In the genomic region with DNA sequence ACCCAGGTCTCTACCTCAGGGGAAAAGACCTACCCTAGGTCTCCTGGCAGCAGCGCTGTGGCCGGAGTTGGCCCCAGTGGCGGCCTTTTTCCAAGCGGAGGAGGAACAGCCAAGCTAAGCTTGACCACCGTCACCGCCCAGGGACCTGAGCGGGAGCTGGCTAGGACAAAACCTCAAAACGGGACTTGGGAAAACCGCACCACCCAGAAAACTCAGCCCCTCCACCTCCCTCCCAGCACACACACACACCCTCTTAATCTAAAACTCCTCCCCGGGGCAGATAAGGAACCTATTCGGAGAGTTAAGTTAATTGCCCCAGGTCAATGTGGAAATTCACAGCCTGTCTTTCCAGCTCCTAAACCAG, we compare ENCODE assay signal across 1 cellular context.
TF ChIP-seq lines count a peak whose summit lies in the region.

No MANE protein-coding gene starts in this region.

TF ChIP-seq in K562, 482 proteins besides CTCF, POLR2A, EP300 and RAD21 (continued from another document):
- TF ChIP-seq, protein P1, sequence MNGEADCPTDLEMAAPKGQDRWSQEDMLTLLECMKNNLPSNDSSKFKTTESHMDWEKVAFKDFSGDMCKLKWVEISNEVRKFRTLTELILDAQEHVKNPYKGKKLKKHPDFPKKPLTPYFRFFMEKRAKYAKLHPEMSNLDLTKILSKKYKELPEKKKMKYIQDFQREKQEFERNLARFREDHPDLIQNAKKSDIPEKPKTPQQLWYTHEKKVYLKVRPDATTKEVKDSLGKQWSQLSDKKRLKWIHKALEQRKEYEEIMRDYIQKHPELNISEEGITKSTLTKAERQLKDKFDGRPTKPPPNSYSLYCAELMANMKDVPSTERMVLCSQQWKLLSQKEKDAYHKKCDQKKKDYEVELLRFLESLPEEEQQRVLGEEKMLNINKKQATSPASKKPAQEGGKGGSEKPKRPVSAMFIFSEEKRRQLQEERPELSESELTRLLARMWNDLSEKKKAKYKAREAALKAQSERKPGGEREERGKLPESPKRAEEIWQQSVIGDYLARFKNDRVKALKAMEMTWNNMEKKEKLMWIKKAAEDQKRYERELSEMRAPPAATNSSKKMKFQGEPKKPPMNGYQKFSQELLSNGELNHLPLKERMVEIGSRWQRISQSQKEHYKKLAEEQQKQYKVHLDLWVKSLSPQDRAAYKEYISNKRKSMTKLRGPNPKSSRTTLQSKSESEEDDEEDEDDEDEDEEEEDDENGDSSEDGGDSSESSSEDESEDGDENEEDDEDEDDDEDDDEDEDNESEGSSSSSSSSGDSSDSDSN (IDR thresholded peaks at IDR 0.05; ENCODE audit: borderline replicate concordance in 1 of 2, low read depth in 2 of 2, low read length in 2 of 2), result 0 out of 4 replicates have a peak, but pooled peaks of 1 of the 2 experiments have one; percentile 6
- no peak for TF ChIP-seq EHMT2 (IDR thresholded peaks at IDR 0.05)
- TF ChIP-seq, protein P2, sequence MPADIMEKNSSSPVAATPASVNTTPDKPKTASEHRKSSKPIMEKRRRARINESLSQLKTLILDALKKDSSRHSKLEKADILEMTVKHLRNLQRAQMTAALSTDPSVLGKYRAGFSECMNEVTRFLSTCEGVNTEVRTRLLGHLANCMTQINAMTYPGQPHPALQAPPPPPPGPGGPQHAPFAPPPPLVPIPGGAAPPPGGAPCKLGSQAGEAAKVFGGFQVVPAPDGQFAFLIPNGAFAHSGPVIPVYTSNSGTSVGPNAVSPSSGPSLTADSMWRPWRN (IDR thresholded peaks at IDR 0.05; ENCODE audit: low read depth), result peak; percentile 46; the same call in 1 of the 2 replicates
- TF ChIP-seq, protein P3, sequence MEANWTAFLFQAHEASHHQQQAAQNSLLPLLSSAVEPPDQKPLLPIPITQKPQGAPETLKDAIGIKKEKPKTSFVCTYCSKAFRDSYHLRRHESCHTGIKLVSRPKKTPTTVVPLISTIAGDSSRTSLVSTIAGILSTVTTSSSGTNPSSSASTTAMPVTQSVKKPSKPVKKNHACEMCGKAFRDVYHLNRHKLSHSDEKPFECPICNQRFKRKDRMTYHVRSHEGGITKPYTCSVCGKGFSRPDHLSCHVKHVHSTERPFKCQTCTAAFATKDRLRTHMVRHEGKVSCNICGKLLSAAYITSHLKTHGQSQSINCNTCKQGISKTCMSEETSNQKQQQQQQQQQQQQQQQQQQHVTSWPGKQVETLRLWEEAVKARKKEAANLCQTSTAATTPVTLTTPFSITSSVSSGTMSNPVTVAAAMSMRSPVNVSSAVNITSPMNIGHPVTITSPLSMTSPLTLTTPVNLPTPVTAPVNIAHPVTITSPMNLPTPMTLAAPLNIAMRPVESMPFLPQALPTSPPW (CRISPR knock-in tag; IDR thresholded peaks at IDR 0.05), result peak; percentile 41; the same call in 1 of the 2 replicates
